In the genomic region with DNA sequence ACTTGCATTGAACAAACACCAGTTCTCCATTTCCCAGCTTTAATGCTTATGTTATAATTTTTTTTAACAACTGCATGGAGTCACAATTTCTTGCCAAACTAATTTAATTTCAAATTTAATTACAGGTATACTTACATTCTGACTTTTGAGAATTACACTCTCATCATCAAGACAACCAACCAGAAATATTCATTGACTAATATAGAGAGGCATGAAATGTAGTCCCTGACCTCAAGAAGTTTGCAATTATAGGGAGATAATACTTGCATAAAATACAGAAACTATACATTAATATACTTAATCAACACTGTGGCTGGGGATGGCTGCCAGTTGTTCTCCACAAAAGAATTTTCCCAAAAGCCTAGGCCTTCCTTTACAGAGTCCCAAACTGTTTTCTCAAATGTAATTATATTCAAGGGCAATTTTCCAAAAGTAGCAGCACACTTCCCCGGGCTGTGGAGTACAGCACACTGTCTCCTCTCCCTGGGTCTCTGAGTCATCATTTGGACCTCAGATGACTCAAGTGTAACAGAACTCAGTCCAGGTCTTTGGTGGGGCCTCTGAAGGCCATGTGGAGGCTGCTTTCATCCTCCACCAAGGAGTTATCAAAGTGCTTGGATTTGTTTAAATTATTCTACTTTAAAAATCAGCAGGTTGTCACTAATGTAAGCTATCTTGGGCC, we compare ENCODE assay signal across 10 cellular contexts.
DNase-seq lines count a peak whose midpoint lies in the region; ATAC-seq and TF ChIP-seq lines count a peak whose summit lies in the region.
"Had no signal": no experiment of that assay in that cellular context is flagged by ENCODE, and none has a peak within 500 bp of the region (broad histone marks: within the 10 kb centered on the region; RNA-seq: fewer than 3 reads in every experiment).

No MANE protein-coding gene starts in this region.

- intact Hi-C loops in HCT116 (cut with micrococcal nuclease), result no loop called here

- H3K79me2 ChIP-seq in HCT116 (ENCODE audit: insufficient read depth, low read length), result no peaks in the 10 kb centered on the region

- no peak for TF ChIP-seq RAD21 in HCT116 (IDR thresholded peaks at IDR 0.05; ENCODE audit: low read depth)

- no peaks in the 10 kb centered on the region for H3K27me3 ChIP-seq in HCT116 (ENCODE audit: insufficient read depth, low read length)
- H3K27me3 ChIP-seq: neutrophil had no signal

- no peak for TF ChIP-seq CTCF in HCT116 (IDR thresholded peaks at IDR 0.05 in 2 of 3, conservative IDR thresholded peaks at IDR 0.05 in 1 of 3; ENCODE audit: borderline replicate concordance in 1 of 3, insufficient read depth in 1 of 3, low read depth in 2 of 3, low read length in 2 of 3)
- no peak for TF ChIP-seq CTCF in astrocyte of the cerebellum (IDR thresholded peaks at IDR 0.05; ENCODE audit: low read depth, low read length, missing control alignments)

- in situ Hi-C loops in astrocyte of the cerebellum (cut with HindIII; ENCODE audit: low sequenced_read_pairs), result no loop called here

- no peak overlapping the region for H2AFZ ChIP-seq in HCT116 (ENCODE audit: low read depth, low read length, poor library complexity, severe bottlenecking)

- H3K27ac ChIP-seq in HCT116 (ENCODE audit: low read depth, low read length), result no peak overlapping the region
- H3K27ac ChIP-seq: neutrophil had no signal

- BruUV-seq in HCT116 (replicated peaks; lab: Mats Ljungman, UMichigan), result no TSS peak

- H3K4me2 ChIP-seq in HCT116 (ENCODE audit: low read length), result peak overlapping the region; percentile 30; the same call in 1 of the 2 replicates

- CTCF ChIA-PET in HCT116 (lab: Charles Lee), result interaction anchor here (1.6 kb wide), 1 partner anchor 17 kb away, joined by 5 read pairs; no protein-coding TSS in a partner anchor

- H3K9ac ChIP-seq in HCT116 (ENCODE audit: low read length), result no peak overlapping the region

- POLR2A ChIA-PET in HCT116 (lab: Charles Lee), result no interaction called here

- peak; percentile 70 for ATAC-seq in HCT116
- ATAC-seq in HG03439 (IDR thresholded peaks at IDR 0.05; ENCODE audit: unreplicated experiment), result no peak

- H3K9me2 ChIP-seq in HCT116 (ENCODE audit: insufficient read depth), result no peaks in the 10 kb centered on the region

- H3K4me3 ChIP-seq in HCT116 (replicated peaks in 1 of 2; ENCODE audit: low read depth in 1 of 2, low read length in 2 of 2) (no peak overlapping the region), astrocyte of the cerebellum (ENCODE audit: low read depth, low read length) (no peak overlapping the region)

- no peaks in the 10 kb centered on the region for H3K9me3 ChIP-seq in HCT116 (ENCODE audit: control insufficient read depth in 1 of 2, insufficient read depth in 1 of 2, low read depth in 1 of 2, low read length in 2 of 2)
- H3K9me3 ChIP-seq: neutrophil had no signal

- peaks cover 7 to 10% of the 10 kb centered on the region in 2 experiments for H3K4me1 ChIP-seq in HCT116 (ENCODE audit: control insufficient read depth in 1 of 2, insufficient read depth in 2 of 2, low read length in 2 of 2)

- H4K20me1 ChIP-seq in HCT116 (ENCODE audit: insufficient read depth), result no peaks in the 10 kb centered on the region

- DNase-seq in HCT116 (ENCODE audit: low read depth, low spot score) (no peak), astrocyte of the cerebellum (ENCODE audit: low read depth) (peak; percentile 87), hepatic stellate cell (ENCODE audit: low spot score) (peak; percentile 29), stromal cell of bone marrow (ENCODE audit: low read depth) (peak; percentile 89), SIG-M5 treated with dmso at 0.1 percent for 504 hours (lab: John Stamatoyannopoulos, UW; ENCODE audit: unreplicated experiment) (no peak), superior temporal gyrus (ENCODE audit: extremely low spot score) (no peak)
- DNase-seq in activated CD8-positive, alpha-beta memory T cell treated with anti-CD3 and anti-CD28 coated beads, Interleukin-2, amount 50 U/mL, for 4 hours, result no peak
- DNase-seq: activated naive CD4-positive, alpha-beta T cell treated with anti-CD3 and anti-CD28 coated beads, Interleukin-2, amount 50 U/mL, for 16 hours had no signal

- RAD21 ChIA-PET in HCT116 (lab: Charles Lee; ENCODE audit: low non-redundant PET in 1 of 2, low total read pairs in 2 of 2, uncharacterized antibody in 2 of 2, unreplicated experiment in 2 of 2), result no interaction called here

- no peaks in the 10 kb centered on the region for H3K36me3 ChIP-seq in HCT116 (ENCODE audit: control insufficient read depth in 1 of 2, insufficient read depth in 2 of 2, low read length in 2 of 2)
- H3K36me3 ChIP-seq: neutrophil had no signal

- no peak for TF ChIP-seq POLR2A in HCT116 (IDR thresholded peaks at IDR 0.05; ENCODE audit: borderline replicate concordance, extremely low read depth, insufficient read depth, insufficient read length)

TF ChIP-seq in HCT116, 20 proteins besides CTCF, POLR2A, EP300 and RAD21:
- TF ChIP-seq SP1 (IDR thresholded peaks at IDR 0.05; ENCODE audit: low read depth) (no peak), TCF7L2 (IDR thresholded peaks at IDR 0.05; ENCODE audit: borderline replicate concordance, extremely low read depth, insufficient read depth, insufficient read length) (peak; percentile 79), FOSL1 (IDR thresholded peaks at IDR 0.05; ENCODE audit: low read depth) (peak; percentile 35; the same call in 1 of the 2 replicates)

Comparison
In these comparisons a context has a peak if more than half of its experiments do, and no peak if none do; other contexts are left out.
1. DNase-seq: peak in astrocyte of the cerebellum (single experiment), hepatic stellate cell (single experiment) and stromal cell of bone marrow (single experiment); none in HCT116 (single experiment), SIG-M5 treated with dmso at 0.1 percent for 504 hours (single experiment), activated CD8-positive, alpha-beta memory T cell treated with anti-CD3 and anti-CD28 coated beads, Interleukin-2, amount 50 U/mL, for 4 hours (single experiment) and superior temporal gyrus (single experiment).